Comparison of ENCODE assay signal across 15 cellular contexts in the genomic region with DNA sequence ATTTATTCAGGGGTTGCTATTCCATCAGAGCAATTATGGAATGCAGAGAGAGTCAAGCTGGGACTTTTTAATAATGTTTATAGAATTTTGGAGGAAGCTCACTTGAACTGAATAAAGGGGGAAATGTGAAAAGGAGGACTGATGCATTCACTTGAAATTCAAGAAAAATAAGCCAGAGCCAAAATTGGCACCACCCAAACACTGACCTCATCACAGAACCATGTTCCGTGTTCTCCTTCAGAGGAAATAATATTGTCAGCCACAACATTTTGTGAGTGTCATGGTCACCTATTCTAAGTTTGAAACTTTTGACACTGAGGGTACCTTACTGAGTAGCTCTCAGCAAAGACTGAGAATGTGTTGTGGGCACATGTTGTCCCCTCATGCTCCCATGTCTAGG.
DNase-seq lines count a peak whose midpoint lies in the region; ATAC-seq and TF ChIP-seq lines count a peak whose summit lies in the region.
"Had no signal": no experiment of that assay in that cellular context is flagged by ENCODE, and none has a peak within 500 bp of the region (broad histone marks: within the 10 kb centered on the region; RNA-seq: fewer than 3 reads in every experiment).

No MANE protein-coding gene starts in this region.

- H3K4me3 ChIP-seq in astrocyte of the cerebellum (ENCODE audit: low read depth, low read length) (no peak overlapping the region), fibroblast of pulmonary artery (replicated peaks; ENCODE audit: low read depth, low read length) (no peak overlapping the region), skeletal muscle satellite cell (ENCODE audit: low read length) (peak overlapping the region; percentile 7), esophagus muscularis mucosa (no peak overlapping the region)
- H3K4me3 ChIP-seq: pancreas had no signal

- no peak for TF ChIP-seq CTCF in astrocyte of the cerebellum (IDR thresholded peaks at IDR 0.05; ENCODE audit: low read depth, low read length, missing control alignments)
- TF ChIP-seq CTCF in fibroblast of pulmonary artery (IDR thresholded peaks at IDR 0.05; ENCODE audit: low read length, missing control alignments), result no peak
- TF ChIP-seq CTCF in esophagus muscularis mucosa (IDR thresholded peaks at IDR 0.05), result no peak

- in situ Hi-C loops in astrocyte of the cerebellum (cut with HindIII; ENCODE audit: low sequenced_read_pairs), result no loop called here

- peak; percentile 42 for DNase-seq in GM03348 (ENCODE audit: low spot score)
- DNase-seq in astrocyte of the cerebellum (ENCODE audit: low read depth), result peak; percentile 16
- DNase-seq in fibroblast of pulmonary artery (ENCODE audit: low read depth), result peak; percentile 49
- no peak for DNase-seq in esophagus muscularis mucosa (ENCODE audit: extremely low spot score)
- DNase-seq in NCI-H1694 (lab: John Stamatoyannopoulos, UW), result no peak
- DNase-seq: activated CD4-positive, alpha-beta T cell treated with anti-CD3 and anti-CD28 coated beads for 36 hours; activated naive CD4-positive, alpha-beta T cell treated with anti-CD3 and anti-CD28 coated beads, Interleukin-2, amount 50 U/mL, for 16 hours; BE2C; left colon; NCI-H1048; pancreas; SHP77 treated with DMSO at 0.1 percent for 48 hours; stimulated activated naive CD8-positive, alpha-beta T cell treated with anti-CD3 and anti-CD28 coated beads, Interleukin-15, Interleukin-2, amounts not matched to agents 100 U/mL and 50 U/mL, for 24 hours had no signal

- ATAC-seq in HG02759 (IDR thresholded peaks at IDR 0.05; ENCODE audit: unreplicated experiment), result no peak
- ATAC-seq: activated CD4-positive, alpha-beta T cell treated with anti-CD3 and anti-CD28 coated beads for 36 hours; left colon; pancreas; stimulated activated naive CD8-positive, alpha-beta T cell treated with anti-CD3 and anti-CD28 coated beads, Interleukin-15, Interleukin-2, amounts not matched to agents 100 U/mL and 50 U/mL, for 24 hours had no signal

- no peaks in the 10 kb centered on the region for H3K36me3 ChIP-seq in skeletal muscle satellite cell (ENCODE audit: insufficient read depth, low read length)
- peaks cover 0 to 37% (median 0%) of the 10 kb centered on the region in 4 donors for H3K36me3 ChIP-seq in esophagus muscularis mucosa
- H3K36me3 ChIP-seq: BE2C, pancreas had no signal

- no peaks in the 10 kb centered on the region for H3K27me3 ChIP-seq in skeletal muscle satellite cell (ENCODE audit: control insufficient read depth, insufficient read depth, low read length)
- no peaks in the 10 kb centered on the region for H3K27me3 ChIP-seq in esophagus muscularis mucosa
- H3K27me3 ChIP-seq: BE2C, pancreas had no signal

- TF ChIP-seq EP300 in esophagus muscularis mucosa (IDR thresholded peaks at IDR 0.05), result no peak

- H3K9me3 ChIP-seq in skeletal muscle satellite cell (replicated peaks; ENCODE audit: low read length) (no peaks in the 10 kb centered on the region), esophagus muscularis mucosa (no peaks in the 10 kb centered on the region)
- H3K9me3 ChIP-seq: BE2C, pancreas had no signal

- peaks cover 30% of the 10 kb centered on the region for H3K4me1 ChIP-seq in skeletal muscle satellite cell (ENCODE audit: control insufficient read depth, insufficient read depth, low read length)
- peaks cover 0 to 6% (median under 1%) of the 10 kb centered on the region in 4 donors for H3K4me1 ChIP-seq in esophagus muscularis mucosa
- H3K4me1 ChIP-seq: BE2C, pancreas had no signal

- H3K27ac ChIP-seq in esophagus muscularis mucosa (replicated peaks in 1 of 4), result peak overlapping the region in 2 of 4 donors; percentile 15 to 25
- H3K27ac ChIP-seq: pancreas had no signal

- 27% methylated on average over 1 of the region's 1 CpG for WGBS in esophagus muscularis mucosa

- TF ChIP-seq POLR2A in esophagus muscularis mucosa (IDR thresholded peaks at IDR 0.05; ENCODE audit: low read depth), result no peak

- peak overlapping the region; percentile 46 for H3K4me2 ChIP-seq in skeletal muscle satellite cell (ENCODE audit: low read length)

- peak overlapping the region; percentile 38 for H3K9ac ChIP-seq in skeletal muscle satellite cell (ENCODE audit: low read depth, low read length)

- intact Hi-C loops in esophagus muscularis mucosa (cut with DNase I), result no loop called here

Comparison
In these comparisons a context has a peak if more than half of its experiments do, and no peak if none do; other contexts are left out.
1. DNase-seq: peak in GM03348 (single experiment), astrocyte of the cerebellum (single experiment) and fibroblast of pulmonary artery (single experiment); none in esophagus muscularis mucosa (single experiment) and NCI-H1694 (single experiment).